12 cellular contexts compared by ENCODE assay signal in the genomic region with DNA sequence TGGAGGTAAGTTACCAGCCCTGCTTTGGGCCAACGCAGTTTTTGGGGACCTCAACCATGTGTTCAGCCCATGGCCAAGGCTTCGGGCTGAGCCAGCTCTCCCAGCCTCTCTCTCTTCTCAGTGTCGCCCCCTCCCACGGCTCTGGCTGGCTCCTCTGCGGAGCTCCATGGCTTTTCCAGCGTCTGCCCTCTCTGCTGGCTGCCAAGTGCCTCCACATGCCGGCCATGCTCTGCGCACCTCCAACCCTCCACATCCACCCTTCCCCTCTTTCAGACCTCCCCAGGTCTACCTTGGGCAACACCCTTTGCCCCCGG. TPM values are rescaled to one million over a fixed set of nuclear protein-coding genes. Genes with fewer than 3 reads are reported as not detected.
A peak's percentile ranks its signal among the peaks of the same experiment; 100 is the strongest.
DNase-seq lines count a peak whose midpoint lies in the region; ATAC-seq, FAIRE-seq and TF ChIP-seq lines count a peak whose summit lies in the region.
"Had no signal": no experiment of that assay in that cellular context is flagged by ENCODE, and none has a peak within 500 bp of the region (broad histone marks: within the 10 kb centered on the region; RNA-seq: fewer than 3 reads in every experiment).

No MANE protein-coding gene starts in this region.

- CTCF ChIA-PET in CD4-positive, alpha-beta memory T cell (lab: Charles Lee; ENCODE audit: partially characterized antibody) = interaction anchor here (1.1 to 1.9 kb wide), 10 partner anchors 10 to 135 kb away, joined by 3 to 8 read pairs (median 5); no protein-coding TSS in a partner anchor

- H3K79me2 ChIP-seq in astrocyte (ENCODE audit: insufficient read depth, low read length) = peaks cover 89% of the 10 kb centered on the region

- H3K9ac ChIP-seq in astrocyte (ENCODE audit: low read length) = peak overlapping the region; percentile 13

- TF ChIP-seq CTCF in astrocyte (IDR thresholded peaks at IDR 0.05; ENCODE audit: insufficient read depth, low read depth, low read length) (no peak), natural killer cell (IDR thresholded peaks at IDR 0.05) (no peak), progenitor cell of endocrine pancreas (IDR thresholded peaks at IDR 0.05; ENCODE audit: unreplicated experiment) (no peak)

- no peaks in the 10 kb centered on the region for H3K9me3 ChIP-seq in CD4-positive, alpha-beta memory T cell (ENCODE audit: control insufficient read depth in 1 of 2, low read length in 2 of 2)
- no peaks in the 10 kb centered on the region for H3K9me3 ChIP-seq in astrocyte (ENCODE audit: insufficient read depth, low read depth, low read length)
- H3K9me3 ChIP-seq: vagina had no signal

- peak overlapping the region; percentile 95 to 99 (median 98) for H3K27ac Mint-ChIP-seq in CD4-positive, alpha-beta memory T cell
- no peak overlapping the region for H3K27ac Mint-ChIP-seq in astrocyte (ENCODE audit: unreplicated experiment)
- peak overlapping the region; percentile 83 to 88 for H3K27ac Mint-ChIP-seq in natural killer cell
- H3K27ac Mint-ChIP-seq in progenitor cell of endocrine pancreas = no peak overlapping the region
- H3K27ac Mint-ChIP-seq: HFFc6 had no signal

- no peak overlapping the region for H2AFZ ChIP-seq in astrocyte (ENCODE audit: low read depth, low read length)

- no peaks in the 10 kb centered on the region for H3K27me3 ChIP-seq in CD4-positive, alpha-beta memory T cell (ENCODE audit: insufficient read depth, low read length)
- H3K27me3 ChIP-seq in astrocyte (ENCODE audit: insufficient read depth, low read length) = no peaks in the 10 kb centered on the region
- H3K27me3 ChIP-seq: vagina had no signal

- DNase-seq in CD4-positive, alpha-beta memory T cell = no peak
- no peak for DNase-seq in astrocyte (ENCODE audit: low read depth)
- DNase-seq in natural killer cell = no peak
- no peak for DNase-seq in HPDE6-E6E7 (ENCODE audit: extremely low spot score)
- DNase-seq in LoVo (ENCODE audit: low spot score) = no peak
- no peak for DNase-seq in kidney tubule cell (ENCODE audit: low spot score)
- no peak for DNase-seq in progenitor cell of endocrine pancreas (ENCODE audit: low spot score, unreplicated experiment)
- DNase-seq: HFFc6, NCI-H2081 had no signal

- peak overlapping the region; percentile 62 to 64 for H3K4me3 ChIP-seq in CD4-positive, alpha-beta memory T cell (ENCODE audit: low read length in 2 of 2)
- H3K4me3 ChIP-seq in astrocyte (ENCODE audit: insufficient read depth, low read depth, low read length) = no peak overlapping the region
- H3K4me3 ChIP-seq: coronary artery, vagina had no signal

- ATAC-seq in HG02763 (IDR thresholded peaks at IDR 0.05; ENCODE audit: unreplicated experiment) (peak; percentile 1), natural killer cell (no peak)

- H3K36me3 ChIP-seq in CD4-positive, alpha-beta memory T cell (ENCODE audit: insufficient read depth, low read length) = peaks cover 7% of the 10 kb centered on the region
- peaks cover 2% of the 10 kb centered on the region for H3K36me3 ChIP-seq in astrocyte (ENCODE audit: insufficient read depth, low read length)
- H3K36me3 ChIP-seq: vagina had no signal

- H3K9me3 Mint-ChIP-seq in CD4-positive, alpha-beta memory T cell = peaks cover 0 to 2% (median 0%) of the 10 kb centered on the region in 8 donors
- no peaks in the 10 kb centered on the region for H3K9me3 Mint-ChIP-seq in astrocyte (ENCODE audit: unreplicated experiment)
- H3K9me3 Mint-ChIP-seq in natural killer cell = no peaks in the 10 kb centered on the region
- H3K9me3 Mint-ChIP-seq in progenitor cell of endocrine pancreas (ENCODE audit: low read depth) = no peaks in the 10 kb centered on the region
- H3K9me3 Mint-ChIP-seq: HFFc6 had no signal

- H3K4me1 Mint-ChIP-seq in CD4-positive, alpha-beta memory T cell = peaks cover 54 to 79% (median 71%) of the 10 kb centered on the region in 4 donors
- H3K4me1 Mint-ChIP-seq in astrocyte (ENCODE audit: low read depth, unreplicated experiment) (peaks cover 30% of the 10 kb centered on the region), natural killer cell (peaks cover 40 to 49% of the 10 kb centered on the region in 2 donors), progenitor cell of endocrine pancreas (ENCODE audit: low read depth) (peaks cover 15% of the 10 kb centered on the region)

- H3K27me3 Mint-ChIP-seq in CD4-positive, alpha-beta memory T cell = no peaks in the 10 kb centered on the region
- H3K27me3 Mint-ChIP-seq in astrocyte (ENCODE audit: low read depth, unreplicated experiment) (no peaks in the 10 kb centered on the region), natural killer cell (ENCODE audit: low read depth in 2 of 2) (peaks cover 17 to 18% of the 10 kb centered on the region in 2 donors), progenitor cell of endocrine pancreas (no peaks in the 10 kb centered on the region)

- intact Hi-C loops in CD4-positive, alpha-beta memory T cell (cut with micrococcal nuclease) = loop anchor here (1.0 kb wide), 1 partner anchor 24 kb away; the partner anchor contains the start of gene COTL1
- intact Hi-C loops in natural killer cell (cut with micrococcal nuclease) = loop anchor here (1.0 to 2.0 kb wide), 2 partner anchors 28 to 76 kb away; no protein-coding TSS in a partner anchor

- peak overlapping the region; percentile 88 to 93 (median 90) for H3K4me3 Mint-ChIP-seq in CD4-positive, alpha-beta memory T cell
- H3K4me3 Mint-ChIP-seq in astrocyte (ENCODE audit: unreplicated experiment) (no peak overlapping the region), natural killer cell (peak overlapping the region; percentile 74), progenitor cell of endocrine pancreas (ENCODE audit: low read depth) (no peak overlapping the region)
- H3K4me3 Mint-ChIP-seq: HFFc6 had no signal

- no peak overlapping the region for H3K4me2 ChIP-seq in astrocyte (ENCODE audit: low read length)

- no peak for FAIRE-seq in astrocyte (lab: Jason Lieb, UNC)

- peak overlapping the region; percentile 81 for H3K27ac ChIP-seq in CD4-positive, alpha-beta memory T cell (ENCODE audit: low read depth, low read length)
- H3K27ac ChIP-seq in astrocyte (ENCODE audit: low read depth, low read length) = no peak overlapping the region
- H3K27ac ChIP-seq: coronary artery, vagina had no signal

- peaks cover 76% of the 10 kb centered on the region for H3K4me1 ChIP-seq in CD4-positive, alpha-beta memory T cell (ENCODE audit: insufficient read depth, low read length)
- peaks cover 36% of the 10 kb centered on the region for H3K4me1 ChIP-seq in astrocyte (ENCODE audit: insufficient read depth, low read length)
- H3K4me1 ChIP-seq: vagina had no signal

- POLR2A ChIA-PET in CD4-positive, alpha-beta memory T cell (lab: Charles Lee; ENCODE audit: partially characterized antibody) = interaction anchor here (1.0 to 16.3 kb wide), 20 partner anchors 9 to 89 kb away, joined by 3 to 530 read pairs (median 8); partner anchors contain the start of gene COTL1

- H4K20me1 ChIP-seq in astrocyte (ENCODE audit: insufficient read depth, low read length) = peaks cover 83% of the 10 kb centered on the region

- H3K36me3 Mint-ChIP-seq in CD4-positive, alpha-beta memory T cell = peaks cover 24 to 53% of the 10 kb centered on the region in 2 donors
- H3K36me3 Mint-ChIP-seq in astrocyte (ENCODE audit: low read depth, unreplicated experiment) (peaks cover 30% of the 10 kb centered on the region), natural killer cell (no peaks in the 10 kb centered on the region), progenitor cell of endocrine pancreas (ENCODE audit: insufficient read depth) (peaks cover 8% of the 10 kb centered on the region)

RNA-seq across cellular contexts. Expression of gene COTL1, which starts 23.2 kb away (rescaled TPM):
- 100 to 1,000 TPM; 181 to 186 TPM for total RNA-seq in CD4-positive, alpha-beta memory T cell
- 100 to 1,000 TPM; 589 to 683 TPM for polyA plus RNA-seq in CD4-positive, alpha-beta memory T cell
- 300 and 359 TPM in 2 replicates for total RNA-seq in astrocyte
- total RNA-seq in natural killer cell = 100 to 1,000 TPM in 2 of 3 donors, 10 to 100 TPM in 1; 43.7 to 187 (median 116) TPM
- total RNA-seq in progenitor cell of endocrine pancreas = 37.6 and 40.6 TPM in 2 replicates

RNA-seq across cellular contexts. Expression of gene KLHL36, which starts 53.6 kb away (rescaled TPM):
- total RNA-seq in CD4-positive, alpha-beta memory T cell = 100 to 1,000 TPM; 131 to 149 TPM
- polyA plus RNA-seq in CD4-positive, alpha-beta memory T cell = 10 to 100 TPM; 28.2 to 43.0 TPM
- total RNA-seq in astrocyte = 46.3 and 49.0 TPM in 2 replicates
- 10 to 100 TPM; 47.2 to 62.3 (median 60.5) TPM for total RNA-seq in natural killer cell
- total RNA-seq in progenitor cell of endocrine pancreas = 43.2 and 46.7 TPM in 2 replicates

Comparison
In these comparisons a context has a peak if more than half of its experiments do, and no peak if none do; other contexts are left out.
1. H3K27ac Mint-ChIP-seq: peak in CD4-positive, alpha-beta memory T cell (7 of 7) and natural killer cell (2 of 2); none in astrocyte (single experiment) and progenitor cell of endocrine pancreas (single experiment).
2. H3K4me3 Mint-ChIP-seq: peak in CD4-positive, alpha-beta memory T cell (8 of 8) and natural killer cell (single experiment); none in astrocyte (single experiment) and progenitor cell of endocrine pancreas (single experiment).